In the genomic region with DNA sequence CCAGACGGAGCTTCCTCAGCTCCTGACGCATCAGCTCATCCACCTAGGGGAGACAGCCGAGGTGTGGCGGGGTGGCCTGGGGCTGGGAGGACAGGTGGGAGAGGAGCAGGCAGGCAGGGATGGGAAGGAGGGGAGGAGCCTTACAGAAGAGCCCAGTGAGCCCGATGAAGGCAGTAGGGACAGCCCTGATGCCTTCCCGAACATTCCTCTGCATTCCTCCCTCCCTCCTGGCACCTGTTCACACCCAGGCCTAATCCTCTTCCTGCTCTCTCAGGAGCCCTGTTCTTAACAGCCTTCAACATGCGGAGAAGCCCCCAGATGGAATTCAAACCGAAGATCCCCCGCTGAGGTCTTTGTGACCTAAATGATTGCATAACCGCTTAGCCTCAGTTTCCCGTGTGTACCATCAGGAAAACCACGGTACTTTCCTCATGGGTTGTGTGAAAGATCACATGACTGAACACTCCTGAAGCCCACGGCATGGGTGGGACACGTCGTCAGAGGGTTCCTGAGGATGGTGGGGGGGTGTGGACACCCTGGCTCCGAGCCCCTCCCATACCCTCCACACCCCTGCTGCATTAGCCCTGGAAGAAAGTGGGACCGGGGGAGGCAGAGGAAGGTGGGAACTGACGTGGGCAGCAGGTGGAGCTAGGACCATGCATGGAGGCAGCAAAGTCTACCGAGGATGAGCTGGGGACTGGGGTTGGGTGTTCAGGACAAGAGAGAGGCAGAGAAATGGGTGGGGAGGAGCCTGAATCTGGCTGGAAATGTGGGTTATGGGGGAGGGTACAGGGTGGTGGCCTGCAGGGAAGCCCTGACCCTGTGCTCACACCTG, we compare ENCODE assay signal across 20 cellular contexts. TPM values are rescaled to one million over a fixed set of nuclear protein-coding genes. Genes with fewer than 3 reads are reported as not detected.
"Had no signal": no experiment of that assay in that cellular context is flagged by ENCODE, and none has a peak within 500 bp of the region (broad histone marks: within the 10 kb centered on the region; RNA-seq: fewer than 3 reads in every experiment).

No MANE protein-coding gene starts in this region.

- H3K4me1 ChIP-seq: pancreas, testis, upper lobe of left lung had no signal

- H3K27ac ChIP-seq: epithelial cell of prostate, neural progenitor cell, pancreas, stomach, testis, upper lobe of left lung had no signal

- ATAC-seq: activated CD4-positive, CD25-positive, alpha-beta regulatory T cell treated with anti-CD3 and anti-CD28 coated beads, Interleukin-2, amount 50 U/mL, for 24 hours; pancreas had no signal

- H3K27me3 ChIP-seq: pancreas, testis, upper lobe of left lung had no signal

- H3K4me3 ChIP-seq: lung, neural progenitor cell, pancreas, stomach, testis, upper lobe of left lung had no signal

- DNase-seq: activated CD4-positive, alpha-beta T cell treated with anti-CD3 and anti-CD28 coated beads, Interleukin-2, amount 50 U/mL, for 1 hour; activated naive CD4-positive, alpha-beta T cell treated with Interleukin-2 at 50 U/mL for 16 hours; activated T-cell treated with anti-CD3 and anti-CD28 coated beads for 4 hours; aorta; effector memory CD4-positive, alpha-beta T cell; head of caudate nucleus; pancreas; stimulated activated CD4-positive, alpha-beta T cell treated with anti-CD3 and anti-CD28 coated beads, Interleukin-1b, Interleukin-23, amount 100 ng/mL, for 48 hours; stomach; SW 1271; testis; upper lobe of left lung had no signal

- H3K9me3 ChIP-seq: pancreas, stomach, testis, upper lobe of left lung had no signal

RNA-seq across cellular contexts. Expression of gene ASB10, which starts 8.8 kb away (rescaled TPM):
- total RNA-seq: activated CD8-positive, alpha-beta memory T cell treated with anti-CD3 and anti-CD28 coated beads for 36 hours; aorta; cerebellum; fibroblast of lung; frontal cortex; lung; pancreas; stomach; upper lobe of left lung had no signal
- polyA plus RNA-seq: aorta, fibroblast of lung, lung, pancreas had no signal

RNA-seq across cellular contexts. Expression of gene H2BK1, which starts 14.5 kb away (rescaled TPM):
- total RNA-seq: activated CD8-positive, alpha-beta memory T cell treated with anti-CD3 and anti-CD28 coated beads for 36 hours; cerebellum; fibroblast of lung; frontal cortex; pancreas; stomach; testis; upper lobe of left lung had no signal
- polyA plus RNA-seq: aorta, fibroblast of lung, lung, pancreas, stomach had no signal

RNA-seq across cellular contexts. Expression of gene GBX1, which starts 28.3 kb away (rescaled TPM):
- total RNA-seq: activated CD8-positive, alpha-beta memory T cell treated with anti-CD3 and anti-CD28 coated beads for 36 hours; aorta; cerebellum; fibroblast of lung; lung; pancreas; stomach; upper lobe of left lung had no signal
- polyA plus RNA-seq: aorta, fibroblast of lung, lung, pancreas, stomach had no signal
